In genomic region chr2:178909507-178909906, GRCh38 we compare ENCODE assay signal across 17 cellular contexts.
"Had no signal": no experiment of that assay in that cellular context is flagged by ENCODE, and none has a peak within 500 bp of the region (broad histone marks: within the 10 kb centered on the region; RNA-seq: fewer than 3 reads in every experiment).

No MANE protein-coding gene starts in this region.

- H3K9ac ChIP-seq: parathyroid adenoma had no signal

- DNase-seq: activated CD4-positive, alpha-beta T cell treated with anti-CD3 and anti-CD28 coated beads for 4 hours; activated CD8-positive, alpha-beta T cell treated with anti-CD3 and anti-CD28 coated beads for 36 hours; activated effector memory CD4-positive, alpha-beta T cell treated with Interleukin-2 at 50 U/mL for 16 hours; activated T-cell treated with anti-CD3 and anti-CD28 coated beads, Interleukin-2, amount 50 U/mL, for 4 hours; adrenal gland; cortex of kidney; effector CD4-positive, alpha-beta T cell; esophagus squamous epithelium; immature natural killer cell; naive thymus-derived CD8-positive, alpha-beta T cell; stimulated activated naive CD8-positive, alpha-beta T cell treated with anti-CD3 and anti-CD28 coated beads, Interleukin-15, Interleukin-2, amounts not matched to agents 100 U/mL and 50 U/mL, for 24 hours had no signal

- H3K27me3 Mint-ChIP-seq: activated CD8-positive, alpha-beta T cell treated with anti-CD3 and anti-CD28 coated beads for 36 hours; activated naive CD4-positive, alpha-beta T cell treated with anti-CD3 and anti-CD28 coated beads, Interleukin-2, amount 50 U/mL, for 24 hours; central memory CD8-positive, alpha-beta T cell; naive thymus-derived CD8-positive, alpha-beta T cell had no signal

- H3K27me3 ChIP-seq: adrenal gland, esophagus squamous epithelium had no signal

- H2AFZ ChIP-seq: parathyroid adenoma had no signal

- H3K27ac Mint-ChIP-seq: activated CD8-positive, alpha-beta T cell treated with anti-CD3 and anti-CD28 coated beads for 36 hours; activated naive CD4-positive, alpha-beta T cell treated with anti-CD3 and anti-CD28 coated beads, Interleukin-2, amount 50 U/mL, for 24 hours; immature natural killer cell; naive thymus-derived CD8-positive, alpha-beta T cell; T-helper 1 cell treated with Interleukin-12 subunit alpha and Interleukin-12 subunit beta and Interleukin-4 antibody, amounts not matched to agents 30 μg/mL and 1 μg/mL, for 36 hours; WTC11 had no signal

- H3K4me3 ChIP-seq: adrenal gland, esophagus squamous epithelium, smooth muscle cell had no signal

- H3K4me1 Mint-ChIP-seq: central memory CD8-positive, alpha-beta T cell; immature natural killer cell; WTC11 had no signal

- H3K4me3 Mint-ChIP-seq: activated CD8-positive, alpha-beta T cell treated with anti-CD3 and anti-CD28 coated beads for 36 hours; activated naive CD4-positive, alpha-beta T cell treated with anti-CD3 and anti-CD28 coated beads, Interleukin-2, amount 50 U/mL, for 24 hours; activated T-cell treated with anti-CD3 and anti-CD28 coated beads, Interleukin-2, amount 50 U/mL, for 4 hours; central memory CD8-positive, alpha-beta T cell; immature natural killer cell; naive thymus-derived CD8-positive, alpha-beta T cell; T-helper 1 cell treated with Interleukin-12 subunit alpha and Interleukin-12 subunit beta and Interleukin-4 antibody, amounts not matched to agents 30 μg/mL and 1 μg/mL, for 36 hours; WTC11 had no signal

- H3K4me2 ChIP-seq: smooth muscle cell had no signal

- H3K79me2 ChIP-seq: parathyroid adenoma had no signal

- H3K4me1 ChIP-seq: adrenal gland, esophagus squamous epithelium, parathyroid adenoma had no signal

- ATAC-seq: activated CD8-positive, alpha-beta T cell treated with anti-CD3 and anti-CD28 coated beads for 36 hours; activated T-cell treated with anti-CD3 and anti-CD28 coated beads, Interleukin-2, amount 50 U/mL, for 4 hours; naive thymus-derived CD8-positive, alpha-beta T cell; stimulated activated naive CD8-positive, alpha-beta T cell treated with anti-CD3 and anti-CD28 coated beads, Interleukin-15, Interleukin-2, amounts not matched to agents 100 U/mL and 50 U/mL, for 24 hours; WTC11 had no signal

- H3K9me3 Mint-ChIP-seq: activated CD8-positive, alpha-beta T cell treated with anti-CD3 and anti-CD28 coated beads for 36 hours; activated naive CD4-positive, alpha-beta T cell treated with anti-CD3 and anti-CD28 coated beads, Interleukin-2, amount 50 U/mL, for 24 hours; activated T-cell treated with anti-CD3 and anti-CD28 coated beads, Interleukin-2, amount 50 U/mL, for 4 hours; central memory CD8-positive, alpha-beta T cell; naive thymus-derived CD8-positive, alpha-beta T cell; T-helper 1 cell treated with Interleukin-12 subunit alpha and Interleukin-12 subunit beta and Interleukin-4 antibody, amounts not matched to agents 30 μg/mL and 1 μg/mL, for 36 hours; WTC11 had no signal

- H3K27ac ChIP-seq: adrenal gland, esophagus squamous epithelium, parathyroid adenoma had no signal

- H3K36me3 ChIP-seq: adrenal gland, esophagus squamous epithelium had no signal

- H3K9me3 ChIP-seq: adrenal gland, esophagus squamous epithelium had no signal
